ENCODE assay signal across 12 cellular contexts in genomic region chr22:42388130-42388797, GRCh38. TPM values are rescaled to one million over a fixed set of nuclear protein-coding genes. Genes with fewer than 3 reads are reported as not detected.
DNase-seq lines count a peak whose midpoint lies in the region; ATAC-seq and TF ChIP-seq lines count a peak whose summit lies in the region.
"Had no signal": no experiment of that assay in that cellular context is flagged by ENCODE, and none has a peak within 500 bp of the region (broad histone marks: within the 10 kb centered on the region; RNA-seq: fewer than 3 reads in every experiment).

No MANE protein-coding gene starts in this region.

- peaks cover 72% of the 10 kb centered on the region for H3K4me1 Mint-ChIP-seq in brain
- no peaks in the 10 kb centered on the region for H3K4me1 Mint-ChIP-seq in activated T-helper 1 cell treated with anti-CD3 and anti-CD28 coated beads, Interleukin-12 subunit alpha, Interleukin-12 subunit beta, Interleukin-2, Interleukin-4 antibody, amounts not matched to agents 30 ng/mL and 10 ng/mL and 1 ng/mL, durations not matched to agents 14 hours and 24 hours and 36 hours (ENCODE audit: low read depth)

- H3K9me3 ChIP-seq in SK-N-SH (no peaks in the 10 kb centered on the region), suprapubic skin (no peaks in the 10 kb centered on the region)
- H3K9me3 ChIP-seq: left lung had no signal

- H3K27ac ChIP-seq in SK-N-SH (ENCODE audit: low read depth in 2 of 2, low read length in 1 of 2) (no peak overlapping the region), suprapubic skin (no peak overlapping the region)
- H3K27ac ChIP-seq: 22Rv1, left lung had no signal

- intact Hi-C loops in activated T-helper 1 cell treated with anti-CD3 and anti-CD28 coated beads, Interleukin-12 subunit alpha, Interleukin-12 subunit beta, Interleukin-2, Interleukin-4 antibody, amounts not matched to agents 30 ng/mL and 10 ng/mL and 1 ng/mL, durations not matched to agents 14 hours and 24 hours and 36 hours (cut with micrococcal nuclease) = no loop called here

- H3K9me3 Mint-ChIP-seq in brain = peaks cover 0 to 5% (median 0%) of the 10 kb centered on the region in 5 experiments
- H3K9me3 Mint-ChIP-seq in activated T-helper 1 cell treated with anti-CD3 and anti-CD28 coated beads, Interleukin-12 subunit alpha, Interleukin-12 subunit beta, Interleukin-2, Interleukin-4 antibody, amounts not matched to agents 30 ng/mL and 10 ng/mL and 1 ng/mL, durations not matched to agents 14 hours and 24 hours and 36 hours = no peaks in the 10 kb centered on the region
- H3K9me3 Mint-ChIP-seq: T-helper 2 cell treated with Interferon-gamma antibody and Interleukin-4, amounts not matched to agents 5 μg/mL and 100 μg/mL, for 36 hours had no signal

- H3K4me2 ChIP-seq in SK-N-SH = no peak overlapping the region

- no peaks in the 10 kb centered on the region for H3F3A ChIP-seq in SK-N-SH (replicated peaks; ENCODE audit: insufficient read depth)

- H3K4me3 Mint-ChIP-seq in brain = peak overlapping the region in 4 of 5 experiments; percentile 45 to 61 (median 56)
- H3K4me3 Mint-ChIP-seq in activated T-helper 1 cell treated with anti-CD3 and anti-CD28 coated beads, Interleukin-12 subunit alpha, Interleukin-12 subunit beta, Interleukin-2, Interleukin-4 antibody, amounts not matched to agents 30 ng/mL and 10 ng/mL and 1 ng/mL, durations not matched to agents 14 hours and 24 hours and 36 hours = no peak overlapping the region
- H3K4me3 Mint-ChIP-seq: T-helper 2 cell treated with Interferon-gamma antibody and Interleukin-4, amounts not matched to agents 5 μg/mL and 100 μg/mL, for 36 hours had no signal

- DNase-seq in SK-N-SH (peak; percentile 84), NCI-H2227 (lab: John Stamatoyannopoulos, UW; ENCODE audit: unreplicated experiment) (peak; percentile 91), retina (peak; percentile 86), suprapubic skin (ENCODE audit: low spot score in 2 of 2) (no peak)
- DNase-seq in activated T-helper 1 cell treated with anti-CD3 and anti-CD28 coated beads, Interleukin-12 subunit alpha, Interleukin-12 subunit beta, Interleukin-2, Interleukin-4 antibody, amounts not matched to agents 30 ng/mL and 10 ng/mL and 1 ng/mL, durations not matched to agents 14 hours and 24 hours and 36 hours (ENCODE audit: low spot score) = no peak
- DNase-seq: left lung had no signal

- H3K27me3 ChIP-seq in SK-N-SH (ENCODE audit: insufficient read depth) (no peaks in the 10 kb centered on the region), suprapubic skin (no peaks in the 10 kb centered on the region)
- H3K27me3 ChIP-seq: left lung had no signal

- POLR2A ChIA-PET in SK-N-SH (lab: Yijun Ruan, JAX) = no interaction called here

- TF ChIP-seq EP300 in SK-N-SH (IDR thresholded peaks at IDR 0.05; ENCODE audit: borderline replicate concordance in 1 of 2, low read depth in 1 of 2, low read length in 1 of 2) = no peak
- no peak for TF ChIP-seq EP300 in suprapubic skin (IDR thresholded peaks at IDR 0.05)

- H3K4me3 ChIP-seq in SK-N-SH (ENCODE audit: low read depth in 2 of 2, low read length in 1 of 2) = no peak overlapping the region
- H3K4me3 ChIP-seq in suprapubic skin = no peak overlapping the region
- H3K4me3 ChIP-seq: left lung had no signal

- H3K36me3 ChIP-seq in SK-N-SH (replicated peaks in 1 of 2; ENCODE audit: control insufficient read depth in 1 of 2, insufficient read depth in 2 of 2, low read length in 1 of 2) = no peaks in the 10 kb centered on the region
- H3K36me3 ChIP-seq in suprapubic skin = no peaks in the 10 kb centered on the region

- H3K9me2 ChIP-seq in SK-N-SH = no peaks in the 10 kb centered on the region

- H3K9ac ChIP-seq in SK-N-SH = no peak overlapping the region

- no peaks in the 10 kb centered on the region for H3K36me3 Mint-ChIP-seq in brain
- no peaks in the 10 kb centered on the region for H3K36me3 Mint-ChIP-seq in activated T-helper 1 cell treated with anti-CD3 and anti-CD28 coated beads, Interleukin-12 subunit alpha, Interleukin-12 subunit beta, Interleukin-2, Interleukin-4 antibody, amounts not matched to agents 30 ng/mL and 10 ng/mL and 1 ng/mL, durations not matched to agents 14 hours and 24 hours and 36 hours (ENCODE audit: low read depth)

- CTCF ChIA-PET in SK-N-SH (lab: Yijun Ruan, JAX) = interaction anchor here (1.3 kb wide), 2 partner anchors 48 to 56 kb away, joined by 3 to 4 read pairs; no protein-coding TSS in a partner anchor

- no peak for TF ChIP-seq RAD21 in SK-N-SH (IDR thresholded peaks at IDR 0.05; ENCODE audit: low read length)

- H3K79me2 ChIP-seq in SK-N-SH (ENCODE audit: insufficient read depth) = no peaks in the 10 kb centered on the region

- H4K20me1 ChIP-seq in SK-N-SH (ENCODE audit: insufficient read depth) = no peaks in the 10 kb centered on the region

- no peak for TF ChIP-seq POLR2A in suprapubic skin (IDR thresholded peaks at IDR 0.05)

- WGBS in SK-N-SH (ENCODE audit: low lambda C conversion rate) = 68% methylated on average over 13 of the region's 15 CpGs
- 78% methylated on average over 14 of the region's 15 CpGs for WGBS in suprapubic skin

- ATAC-seq in SK-N-SH treated with all-trans-retinoic acid at 6 μM for 48 hours = no peak
- no peak for ATAC-seq in HG03045 (IDR thresholded peaks at IDR 0.05; ENCODE audit: unreplicated experiment)
- ATAC-seq: left lung had no signal

- H2AFZ ChIP-seq in SK-N-SH (ENCODE audit: low read depth) = no peak overlapping the region

- no peaks in the 10 kb centered on the region for H3K27me3 Mint-ChIP-seq in brain
- H3K27me3 Mint-ChIP-seq in activated T-helper 1 cell treated with anti-CD3 and anti-CD28 coated beads, Interleukin-12 subunit alpha, Interleukin-12 subunit beta, Interleukin-2, Interleukin-4 antibody, amounts not matched to agents 30 ng/mL and 10 ng/mL and 1 ng/mL, durations not matched to agents 14 hours and 24 hours and 36 hours (ENCODE audit: insufficient read depth) = peaks cover 11% of the 10 kb centered on the region

- no peak for TF ChIP-seq CTCF in SK-N-SH (IDR thresholded peaks at IDR 0.05)
- TF ChIP-seq CTCF in brain (conservative IDR thresholded peaks at IDR 0.05) = no peak
- no peak for TF ChIP-seq CTCF in suprapubic skin (IDR thresholded peaks at IDR 0.05)

- peak overlapping the region; percentile 84 to 99 (median 98) for H3K27ac Mint-ChIP-seq in brain
- H3K27ac Mint-ChIP-seq in activated T-helper 1 cell treated with anti-CD3 and anti-CD28 coated beads, Interleukin-12 subunit alpha, Interleukin-12 subunit beta, Interleukin-2, Interleukin-4 antibody, amounts not matched to agents 30 ng/mL and 10 ng/mL and 1 ng/mL, durations not matched to agents 14 hours and 24 hours and 36 hours = no peak overlapping the region
- H3K27ac Mint-ChIP-seq: T-helper 2 cell treated with Interferon-gamma antibody and Interleukin-4, amounts not matched to agents 5 μg/mL and 100 μg/mL, for 36 hours had no signal

- H3K4me1 ChIP-seq in SK-N-SH (ENCODE audit: control insufficient read depth in 1 of 2, insufficient read depth in 2 of 2, low read depth in 1 of 2, low read length in 1 of 2) (peaks cover 0 to 18% of the 10 kb centered on the region in 2 experiments; a peak in 1 of 4 replicates), suprapubic skin (peaks cover 22% of the 10 kb centered on the region)
- H3K4me1 ChIP-seq: left lung had no signal

TF ChIP-seq in SK-N-SH, 30 proteins besides CTCF, POLR2A, EP300 and RAD21:
- TF ChIP-seq MXI1 (IDR thresholded peaks at IDR 0.05; ENCODE audit: low read depth, low read length) = peak; percentile 45; the same call in 1 of the 2 replicates
- TF ChIP-seq RCOR1 (IDR thresholded peaks at IDR 0.05; ENCODE audit: low read length) = no peak

TF ChIP-seq in SK-N-SH treated with all-trans-retinoic acid at 6 μM for 48 hours, 23 proteins besides CTCF, POLR2A, EP300 and RAD21 (continues in another document):
- TF ChIP-seq ARNTL (CRISPR knock-in tag; IDR thresholded peaks at IDR 0.05; ENCODE audit: borderline replicate concordance, low read depth) (no peak), ZC3H10 (CRISPR knock-in tag; IDR thresholded peaks at IDR 0.05) (no peak), CREB5 (CRISPR knock-in tag; IDR thresholded peaks at IDR 0.05; ENCODE audit: low read depth) (no peak), PPARA (CRISPR knock-in tag; IDR thresholded peaks at IDR 0.05; ENCODE audit: borderline replicate concordance) (no peak), PATZ1 (CRISPR knock-in tag; IDR thresholded peaks at IDR 0.05; ENCODE audit: borderline replicate concordance) (no peak), GLIS3 (CRISPR knock-in tag; IDR thresholded peaks at IDR 0.05) (no peak), CSDC2 (CRISPR knock-in tag; IDR thresholded peaks at IDR 0.05) (no peak)

RNA-seq across cellular contexts. Expression of gene NFAM1, which starts 43.9 kb away (rescaled TPM):
- polyA plus RNA-seq in SK-N-SH (2012; rRNA removed) = 0.02 TPM in 1 of 2 replicates, not detected in the other
- polyA plus RNA-seq in SK-N-SH (2012; cell fraction: cytosol; rRNA removed) = under 0.01 TPM in 2 replicates
- 0.02 TPM in 1 of 2 replicates, not detected in the other for polyA plus RNA-seq in SK-N-SH (2012; cell fraction: nucleus; rRNA removed)
- 1.4 TPM for polyA plus RNA-seq in brain (ENCODE audit: insufficient read depth, low read depth, low replicate concordance)
- 0.12 and 0.88 TPM in 2 replicates for total RNA-seq in activated T-helper 1 cell treated with anti-CD3 and anti-CD28 coated beads, Interleukin-12 subunit alpha, Interleukin-12 subunit beta, Interleukin-2, Interleukin-4 antibody, amounts not matched to agents 30 ng/mL and 10 ng/mL and 1 ng/mL, durations not matched to agents 14 hours and 24 hours and 36 hours
- total RNA-seq in suprapubic skin = 1 to 10 TPM in 2 of 4 donors, under 1 TPM in 2; 0.70 to 3.1 (median 0.97) TPM
- total RNA-seq: endothelial cell of umbilical vein had no signal
- polyA plus RNA-seq: endothelial cell of umbilical vein had no signal

Comparison
In these comparisons a context has a peak if more than half of its experiments do, and no peak if none do; other contexts are left out.
1. DNase-seq: peak in SK-N-SH (single experiment), NCI-H2227 (single experiment) and retina (single experiment); none in activated T-helper 1 cell treated with anti-CD3 and anti-CD28 coated beads, Interleukin-12 subunit alpha, Interleukin-12 subunit beta, Interleukin-2, Interleukin-4 antibody, amounts not matched to agents 30 ng/mL and 10 ng/mL and 1 ng/mL, durations not matched to agents 14 hours and 24 hours and 36 hours (single experiment) and suprapubic skin (0 of 2).